ENCODE assay signal across 9 cellular contexts in the genomic region with DNA sequence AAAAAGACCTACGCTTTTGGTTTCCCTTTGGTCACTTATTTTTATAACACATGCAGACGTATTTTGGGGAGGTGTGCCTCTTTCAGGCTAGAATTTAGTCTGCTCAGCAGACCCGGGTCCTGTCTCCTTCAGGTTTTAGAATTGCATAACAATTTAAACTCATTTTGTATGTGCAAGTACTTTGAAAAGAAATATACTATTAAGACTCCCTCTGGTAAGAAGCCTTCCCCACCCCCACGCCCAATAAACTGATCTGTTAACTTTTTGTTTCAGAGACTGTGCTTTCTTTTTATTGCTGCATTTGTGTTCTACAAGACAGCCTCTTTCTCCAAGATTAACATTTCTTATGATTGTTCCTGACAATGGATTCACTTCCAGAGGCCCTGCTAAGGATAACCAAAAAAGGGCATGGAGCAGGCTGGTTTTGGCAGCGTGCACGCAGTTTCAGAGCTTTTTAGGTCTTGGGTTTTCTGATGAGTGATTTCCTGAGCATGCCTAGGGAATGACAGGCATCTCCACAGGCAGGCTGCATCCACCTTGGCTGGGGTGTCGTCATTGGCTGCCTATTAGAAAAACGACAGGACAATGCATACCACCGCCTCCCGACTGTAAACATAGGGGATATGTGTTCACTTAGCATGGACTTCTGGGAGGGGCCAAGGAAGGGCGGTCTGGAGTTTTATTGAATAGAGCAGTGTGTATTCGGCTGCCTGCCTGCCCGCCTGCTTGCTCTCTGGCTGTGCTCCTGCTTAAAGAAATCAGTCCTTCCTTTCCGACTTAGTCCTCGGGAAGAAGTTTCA.
A peak's percentile ranks its signal among the peaks of the same experiment; 100 is the strongest.
DNase-seq lines count a peak whose midpoint lies in the region; ATAC-seq and TF ChIP-seq lines count a peak whose summit lies in the region.
"Had no signal": no experiment of that assay in that cellular context is flagged by ENCODE, and none has a peak within 500 bp of the region (broad histone marks: within the 10 kb centered on the region; RNA-seq: fewer than 3 reads in every experiment).

A gene with protein sequence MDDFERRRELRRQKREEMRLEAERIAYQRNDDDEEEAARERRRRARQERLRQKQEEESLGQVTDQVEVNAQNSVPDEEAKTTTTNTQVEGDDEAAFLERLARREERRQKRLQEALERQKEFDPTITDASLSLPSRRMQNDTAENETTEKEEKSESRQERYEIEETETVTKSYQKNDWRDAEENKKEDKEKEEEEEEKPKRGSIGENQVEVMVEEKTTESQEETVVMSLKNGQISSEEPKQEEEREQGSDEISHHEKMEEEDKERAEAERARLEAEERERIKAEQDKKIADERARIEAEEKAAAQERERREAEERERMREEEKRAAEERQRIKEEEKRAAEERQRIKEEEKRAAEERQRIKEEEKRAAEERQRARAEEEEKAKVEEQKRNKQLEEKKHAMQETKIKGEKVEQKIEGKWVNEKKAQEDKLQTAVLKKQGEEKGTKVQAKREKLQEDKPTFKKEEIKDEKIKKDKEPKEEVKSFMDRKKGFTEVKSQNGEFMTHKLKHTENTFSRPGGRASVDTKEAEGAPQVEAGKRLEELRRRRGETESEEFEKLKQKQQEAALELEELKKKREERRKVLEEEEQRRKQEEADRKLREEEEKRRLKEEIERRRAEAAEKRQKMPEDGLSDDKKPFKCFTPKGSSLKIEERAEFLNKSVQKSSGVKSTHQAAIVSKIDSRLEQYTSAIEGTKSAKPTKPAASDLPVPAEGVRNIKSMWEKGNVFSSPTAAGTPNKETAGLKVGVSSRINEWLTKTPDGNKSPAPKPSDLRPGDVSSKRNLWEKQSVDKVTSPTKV (plus strand): TSS at position 694 of the 800 bp plus-strand sequence. CDS start 88,100 bp downstream, outside the sequence.

- DNase-seq in brain pericyte (ENCODE audit: low read depth, low spot score) (peak; percentile 80), iPS DF 4.7 (ENCODE audit: extremely low read depth, low spot score) (peak; percentile 90), retinal pigment epithelial cell (ENCODE audit: low read depth) (peak; percentile 94), NCI-H2107 (lab: John Stamatoyannopoulos, UW) (no peak)
- DNase-seq in stimulated activated naive CD4-positive, alpha-beta T cell (lab: John Stamatoyannopoulos, UW), result no peak
- DNase-seq: activated B cell treated with CpG ODN at 0.5 μM for 24 hours had no signal

- no peaks in the 10 kb centered on the region for H3K27me3 ChIP-seq in HUES6 (ENCODE audit: control insufficient read depth, insufficient read depth, low read length)

- no peaks in the 10 kb centered on the region for H3K9me3 ChIP-seq in HUES6 (ENCODE audit: control insufficient read depth, insufficient read depth, low read depth, low read length)

- H3K36me3 ChIP-seq in HUES6 (ENCODE audit: control insufficient read depth, insufficient read depth, low read length), result peaks cover 19% of the 10 kb centered on the region

- ATAC-seq in GM18873 (IDR thresholded peaks at IDR 0.05; ENCODE audit: low FRiP score, unreplicated experiment) (no peak), GM18868 (IDR thresholded peaks at IDR 0.05; ENCODE audit: unreplicated experiment) (no peak)

- no peak for TF ChIP-seq CTCF in retinal pigment epithelial cell (conservative IDR thresholded peaks at IDR 0.05; ENCODE audit: low read depth, low read length)

- H3K4me1 ChIP-seq in HUES6 (ENCODE audit: control insufficient read depth, insufficient read depth, low read length), result peaks cover 40% of the 10 kb centered on the region

- peak within 1 kb of the TSS; percentile 96 for H3K27ac ChIP-seq in HUES6 (ENCODE audit: low read depth, low read length)

- peak within 1 kb of the TSS; percentile 96 for H3K9ac ChIP-seq in HUES6 (ENCODE audit: low read length)

- H3K4me3 ChIP-seq in HUES6 (ENCODE audit: low read depth, low read length) (peak within 1 kb of the TSS; percentile 84), retinal pigment epithelial cell (ENCODE audit: low read length) (peak within 1 kb of the TSS; percentile 83)

Comparison
In these comparisons a context has a peak if more than half of its experiments do, and no peak if none do; other contexts are left out.
1. DNase-seq: peak in brain pericyte (single experiment), iPS DF 4.7 (single experiment) and retinal pigment epithelial cell (single experiment); none in NCI-H2107 (single experiment) and stimulated activated naive CD4-positive, alpha-beta T cell (0 of 6).